Comparison of ENCODE assay signal across 25 cellular contexts in genomic region chr16:51382215-51382614, GRCh38.
"Had no signal": no experiment of that assay in that cellular context is flagged by ENCODE, and none has a peak within 500 bp of the region (broad histone marks: within the 10 kb centered on the region; RNA-seq: fewer than 3 reads in every experiment).

No MANE protein-coding gene starts in this region.

- H3K27me3 ChIP-seq: cardiac muscle cell, colonic mucosa, neutrophil, sigmoid colon, upper lobe of left lung had no signal

- H3K36me3 ChIP-seq: cardiac muscle cell, colonic mucosa, heart right ventricle, neutrophil, sigmoid colon, upper lobe of left lung had no signal

- H3K4me3 ChIP-seq: cardiac muscle cell, colonic mucosa, dorsolateral prefrontal cortex, heart right ventricle, sigmoid colon, upper lobe of left lung had no signal

- H3K4me1 ChIP-seq: colonic mucosa, heart right ventricle, sigmoid colon, upper lobe of left lung had no signal

- H3K27ac ChIP-seq: cardiac muscle cell, colonic mucosa, dorsolateral prefrontal cortex, heart right ventricle, neutrophil, sigmoid colon, upper lobe of left lung had no signal

- H3K9me3 ChIP-seq: colonic mucosa, neutrophil, sigmoid colon, upper lobe of left lung had no signal

- DNase-seq: activated CD4-positive, alpha-beta memory T cell treated with anti-CD3 and anti-CD28 coated beads, Interleukin-2, amount 10 ng/mL, durations not matched to agents 7 days and 5 days; activated CD4-positive, alpha-beta T cell treated with anti-CD3 and anti-CD28 coated beads for 1 hour; activated CD4-positive, alpha-beta T cell treated with anti-CD3 and anti-CD28 coated beads, Interleukin-2, amount 10 ng/mL, durations not matched to agents 7 days and 5 days; activated CD8-positive, alpha-beta memory T cell treated with anti-CD3 and anti-CD28 coated beads, Interleukin-2, amount 50 U/mL, for 48 hours; activated gamma-delta T cell treated with Interleukin-2 at 50 U/mL for 16 hours; activated naive CD8-positive, alpha-beta T cell treated with anti-CD3 and anti-CD28 coated beads, Interleukin-2, amount 50 U/mL, for 24 hours; activated T-cell treated with anti-CD3 and anti-CD28 coated beads, Interleukin-2, amount 50 U/mL, for 24 hours; amygdala; cerebellar nuclear complex; colonic mucosa; dorsolateral prefrontal cortex; effector memory CD4-positive, alpha-beta T cell; heart right ventricle; left cardiac atrium; naive B cell; nephron progenitor cell; retina; sigmoid colon; small intestine; stimulated activated CD4-positive, alpha-beta T cell treated with anti-CD3 and anti-CD28 coated beads, Interleukin-4, amount 100 ng/mL, for 24 hours; T-helper 2 cell; upper lobe of left lung had no signal

- ATAC-seq: activated naive CD8-positive, alpha-beta T cell treated with anti-CD3 and anti-CD28 coated beads, Interleukin-2, amount 50 U/mL, for 24 hours; heart right ventricle; left cardiac atrium; stimulated activated effector memory CD8-positive, alpha-beta T cell treated with anti-CD3 and anti-CD28 coated beads, Interleukin-12 subunit alpha, Interleukin-12 subunit beta, amount 100 ng/mL, for 72 hours had no signal
